Comparison of ENCODE assay signal across 1 cellular context in the genomic region with DNA sequence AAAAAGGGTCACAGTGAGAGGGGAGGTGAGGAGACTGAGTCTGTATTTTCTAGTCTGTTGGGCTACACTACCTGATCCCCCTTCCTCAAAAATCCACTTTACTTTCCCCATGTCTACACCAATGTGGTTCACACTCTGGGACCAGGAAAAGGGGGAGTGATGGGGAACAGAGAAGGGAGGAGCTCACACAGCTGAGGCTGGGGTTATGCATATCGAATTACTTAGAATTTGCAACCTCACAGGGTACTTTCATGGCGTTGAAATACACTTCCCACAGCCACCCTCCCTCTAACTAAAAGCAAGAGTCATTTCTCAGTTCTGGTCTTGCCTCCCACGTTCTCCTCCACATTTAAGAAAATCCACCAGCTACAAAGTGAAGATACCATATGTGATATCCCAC.
TF ChIP-seq lines count a peak whose summit lies in the region.

No MANE protein-coding gene starts in this region.

TF ChIP-seq in SK-N-SH treated with all-trans-retinoic acid at 6 μM for 48 hours, 23 proteins besides CTCF, POLR2A, EP300 and RAD21:
- TF ChIP-seq, protein P1, sequence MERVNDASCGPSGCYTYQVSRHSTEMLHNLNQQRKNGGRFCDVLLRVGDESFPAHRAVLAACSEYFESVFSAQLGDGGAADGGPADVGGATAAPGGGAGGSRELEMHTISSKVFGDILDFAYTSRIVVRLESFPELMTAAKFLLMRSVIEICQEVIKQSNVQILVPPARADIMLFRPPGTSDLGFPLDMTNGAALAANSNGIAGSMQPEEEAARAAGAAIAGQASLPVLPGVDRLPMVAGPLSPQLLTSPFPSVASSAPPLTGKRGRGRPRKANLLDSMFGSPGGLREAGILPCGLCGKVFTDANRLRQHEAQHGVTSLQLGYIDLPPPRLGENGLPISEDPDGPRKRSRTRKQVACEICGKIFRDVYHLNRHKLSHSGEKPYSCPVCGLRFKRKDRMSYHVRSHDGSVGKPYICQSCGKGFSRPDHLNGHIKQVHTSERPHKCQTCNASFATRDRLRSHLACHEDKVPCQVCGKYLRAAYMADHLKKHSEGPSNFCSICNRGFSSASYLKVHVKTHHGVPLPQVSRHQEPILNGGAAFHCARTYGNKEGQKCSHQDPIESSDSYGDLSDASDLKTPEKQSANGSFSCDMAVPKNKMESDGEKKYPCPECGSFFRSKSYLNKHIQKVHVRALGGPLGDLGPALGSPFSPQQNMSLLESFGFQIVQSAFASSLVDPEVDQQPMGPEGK (CRISPR knock-in tag; IDR thresholded peaks at IDR 0.05; ENCODE audit: borderline replicate concordance), result no peak
- no peak for TF ChIP-seq CSDC2 (CRISPR knock-in tag; IDR thresholded peaks at IDR 0.05)
- no peak for TF ChIP-seq TOX (CRISPR knock-in tag; IDR thresholded peaks at IDR 0.05; ENCODE audit: borderline replicate concordance)
- no peak for TF ChIP-seq SNAI2 (CRISPR knock-in tag; IDR thresholded peaks at IDR 0.05)
- no peak for TF ChIP-seq OSR1 (CRISPR knock-in tag; IDR thresholded peaks at IDR 0.05)
- TF ChIP-seq PPARA (CRISPR knock-in tag; IDR thresholded peaks at IDR 0.05; ENCODE audit: borderline replicate concordance), result no peak
- no peak for TF ChIP-seq TCF4 (CRISPR knock-in tag; IDR thresholded peaks at IDR 0.05; ENCODE audit: borderline replicate concordance)
- TF ChIP-seq ZNF70 (CRISPR knock-in tag; IDR thresholded peaks at IDR 0.05), result no peak
- no peak for TF ChIP-seq ISL1 (CRISPR knock-in tag; IDR thresholded peaks at IDR 0.05)
- no peak for TF ChIP-seq RARB (CRISPR knock-in tag; IDR thresholded peaks at IDR 0.05)
- TF ChIP-seq GLIS3 (CRISPR knock-in tag; IDR thresholded peaks at IDR 0.05), result no peak
- TF ChIP-seq ZNF8 (CRISPR knock-in tag; IDR thresholded peaks at IDR 0.05), result no peak
- no peak for TF ChIP-seq ESRRG (CRISPR knock-in tag; IDR thresholded peaks at IDR 0.05)
- TF ChIP-seq, protein P2, sequence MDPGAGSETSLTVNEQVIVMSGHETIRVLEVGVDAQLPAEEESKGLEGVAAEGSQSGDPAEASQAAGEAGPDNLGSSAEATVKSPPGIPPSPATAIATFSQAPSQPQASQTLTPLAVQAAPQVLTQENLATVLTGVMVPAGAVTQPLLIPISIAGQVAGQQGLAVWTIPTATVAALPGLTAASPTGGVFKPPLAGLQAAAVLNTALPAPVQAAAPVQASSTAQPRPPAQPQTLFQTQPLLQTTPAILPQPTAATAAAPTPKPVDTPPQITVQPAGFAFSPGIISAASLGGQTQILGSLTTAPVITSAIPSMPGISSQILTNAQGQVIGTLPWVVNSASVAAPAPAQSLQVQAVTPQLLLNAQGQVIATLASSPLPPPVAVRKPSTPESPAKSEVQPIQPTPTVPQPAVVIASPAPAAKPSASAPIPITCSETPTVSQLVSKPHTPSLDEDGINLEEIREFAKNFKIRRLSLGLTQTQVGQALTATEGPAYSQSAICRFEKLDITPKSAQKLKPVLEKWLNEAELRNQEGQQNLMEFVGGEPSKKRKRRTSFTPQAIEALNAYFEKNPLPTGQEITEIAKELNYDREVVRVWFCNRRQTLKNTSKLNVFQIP (CRISPR knock-in tag; IDR thresholded peaks at IDR 0.05; ENCODE audit: borderline replicate concordance, low read depth), result no peak
- TF ChIP-seq ZFP30 (CRISPR knock-in tag; IDR thresholded peaks at IDR 0.05), result no peak
